In the genomic region with DNA sequence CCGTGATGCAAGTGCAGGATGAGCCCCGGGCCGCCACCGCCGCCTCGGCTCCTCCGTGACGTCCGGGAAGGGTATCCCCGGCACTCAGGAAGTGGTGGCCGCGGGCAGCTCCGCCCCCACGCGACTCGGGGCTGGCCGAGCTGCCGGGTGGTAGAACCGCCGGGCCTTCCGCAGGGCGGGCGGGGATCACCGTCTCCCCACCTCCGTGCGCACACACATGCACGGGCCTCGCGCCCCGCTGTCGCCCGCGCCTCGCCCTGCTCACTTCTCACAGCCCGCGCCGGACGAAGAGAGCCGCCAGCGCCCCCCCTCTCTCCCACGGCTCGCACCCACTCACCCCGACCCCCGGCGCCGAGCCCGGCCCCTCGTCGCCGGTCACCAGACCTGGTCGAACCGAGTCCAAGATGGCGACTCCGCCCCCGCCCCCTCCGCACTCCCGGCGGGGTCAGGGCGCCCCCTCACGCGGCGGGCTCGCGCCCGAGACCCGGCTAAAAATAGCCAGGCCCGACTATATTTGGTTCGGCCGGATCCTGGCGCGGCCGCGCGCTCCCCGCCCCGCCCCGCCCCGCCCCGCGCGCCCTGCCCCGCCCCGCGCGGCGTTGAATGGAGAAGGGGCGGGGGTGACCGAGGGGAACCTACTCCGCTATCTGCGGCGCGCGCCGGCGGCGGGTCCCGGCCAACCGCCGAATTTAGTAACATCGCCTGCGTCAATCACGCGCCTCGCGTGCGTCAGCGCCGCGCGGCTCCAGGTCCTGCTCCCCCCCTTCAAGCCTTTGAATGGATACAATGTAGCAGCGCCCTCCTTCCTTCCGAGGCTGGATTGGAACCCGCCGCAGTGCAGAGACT, we compare ENCODE assay signal across 8 cellular contexts. TPM values are rescaled to one million over a fixed set of nuclear protein-coding genes. Genes with fewer than 3 reads are reported as not detected.
DNase-seq lines count a peak whose midpoint lies in the region; ATAC-seq and TF ChIP-seq lines count a peak whose summit lies in the region.

No MANE protein-coding gene starts in this region.

- peaks cover 38% of the 10 kb centered on the region for H3K4me1 Mint-ChIP-seq in HFFc6 (ENCODE audit: low read depth)
- H3K4me1 Mint-ChIP-seq in activated naive CD4-positive, alpha-beta T cell treated with anti-CD3 and anti-CD28 coated beads, Interleukin-2, amount 50 U/mL, for 24 hours, result peaks cover 47% of the 10 kb centered on the region

- H4K20me1 ChIP-seq in osteoblast (ENCODE audit: insufficient read depth, low read length), result no peaks in the 10 kb centered on the region

- H3K27ac ChIP-seq in osteoblast (ENCODE audit: low read depth, low read length) (peak overlapping the region; percentile 99), thoracic aorta (peak overlapping the region; percentile 96 to 97)

- H3K27me3 Mint-ChIP-seq in HFFc6 (ENCODE audit: insufficient read depth), result peaks cover 10% of the 10 kb centered on the region
- H3K27me3 Mint-ChIP-seq in activated naive CD4-positive, alpha-beta T cell treated with anti-CD3 and anti-CD28 coated beads, Interleukin-2, amount 50 U/mL, for 24 hours, result peaks cover 5% of the 10 kb centered on the region

- peak overlapping the region; percentile 80 for H3K27ac Mint-ChIP-seq in HFFc6
- H3K27ac Mint-ChIP-seq in activated naive CD4-positive, alpha-beta T cell treated with anti-CD3 and anti-CD28 coated beads, Interleukin-2, amount 50 U/mL, for 24 hours, result peak overlapping the region; percentile 95

- H3K4me3 ChIP-seq in osteoblast (ENCODE audit: insufficient read depth, low read length) (peak overlapping the region; percentile 90), thoracic aorta (peak overlapping the region; percentile 87)

- peaks cover 5% of the 10 kb centered on the region for H3K79me2 ChIP-seq in osteoblast (ENCODE audit: insufficient read depth, low read length)

- H3K27me3 ChIP-seq in osteoblast (ENCODE audit: insufficient read depth, low read length), result peaks cover 5% of the 10 kb centered on the region
- no peaks in the 10 kb centered on the region for H3K27me3 ChIP-seq in thoracic aorta (replicated peaks; ENCODE audit: insufficient read depth)

- H3K9me3 Mint-ChIP-seq in HFFc6, result no peaks in the 10 kb centered on the region
- H3K9me3 Mint-ChIP-seq in activated naive CD4-positive, alpha-beta T cell treated with anti-CD3 and anti-CD28 coated beads, Interleukin-2, amount 50 U/mL, for 24 hours, result no peaks in the 10 kb centered on the region

- H3K36me3 Mint-ChIP-seq in HFFc6 (ENCODE audit: low read depth), result no peaks in the 10 kb centered on the region
- no peaks in the 10 kb centered on the region for H3K36me3 Mint-ChIP-seq in activated naive CD4-positive, alpha-beta T cell treated with anti-CD3 and anti-CD28 coated beads, Interleukin-2, amount 50 U/mL, for 24 hours

- peak overlapping the region; percentile 96 for H2AFZ ChIP-seq in osteoblast (ENCODE audit: low read length)

- H3K4me2 ChIP-seq in osteoblast (ENCODE audit: insufficient read depth, low read length), result peak overlapping the region; percentile 100

- H3K4me1 ChIP-seq in osteoblast (ENCODE audit: insufficient read depth, low read length) (peaks cover 23% of the 10 kb centered on the region), thoracic aorta (ENCODE audit: control insufficient read depth in 1 of 2, low read depth in 2 of 2) (peaks cover 13 to 20% of the 10 kb centered on the region in 2 donors)

- H3K9me3 ChIP-seq in osteoblast (ENCODE audit: low read depth, low read length) (no peaks in the 10 kb centered on the region), thoracic aorta (no peaks in the 10 kb centered on the region)

- POLR2A ChIA-PET in GM10248 (lab: Yijun Ruan, JAX), result interaction anchor here (0.5 to 0.8 kb wide), 3 partner anchors 9 to 138 kb away, joined by 4 read pairs; no protein-coding TSS in a partner anchor

- CTCF ChIA-PET in GM10248 (lab: Yijun Ruan, JAX), result interaction anchor here (0.7 to 2.2 kb wide), 10 partner anchors 9 to 637 kb away, joined by 3 to 10 read pairs (median 4); no protein-coding TSS in a partner anchor

- TF ChIP-seq CTCF in GM10248 (IDR thresholded peaks at IDR 0.05; ENCODE audit: control extremely low read depth, extremely low read depth, low read depth, missing control alignments) (peak; percentile 15), HFFc6 (IDR thresholded peaks at IDR 0.05) (peak; percentile 39; the same call in 1 of the 2 replicates), osteoblast (IDR thresholded peaks at IDR 0.05; ENCODE audit: extremely low read depth, low read depth, low read length) (no peak), thoracic aorta (IDR thresholded peaks at IDR 0.05) (no peak)

- H3K4me3 Mint-ChIP-seq in HFFc6, result peak overlapping the region; percentile 99
- peak overlapping the region; percentile 99 for H3K4me3 Mint-ChIP-seq in activated naive CD4-positive, alpha-beta T cell treated with anti-CD3 and anti-CD28 coated beads, Interleukin-2, amount 50 U/mL, for 24 hours

- ATAC-seq in thoracic aorta (ENCODE audit: insufficient number of reproducible peaks, low FRiP score, low read depth), result peak; percentile 61

- DNase-seq in GM10248 (ENCODE audit: extremely low spot score) (peak; percentile 89), HFFc6 (peak; percentile 92), NAMALWA (ENCODE audit: low spot score) (peak; percentile 95), SK-N-DZ (ENCODE audit: low spot score) (peak; percentile 87), glomerular endothelial cell (ENCODE audit: extremely low read depth, low read depth, low spot score) (peak; percentile 58), osteoblast (ENCODE audit: insufficient read length, low spot score, missing footprints) (peak; percentile 98), thoracic aorta (ENCODE audit: low spot score) (peak; percentile 82)

- H3K36me3 ChIP-seq in osteoblast (ENCODE audit: insufficient read depth, low read length), result no peaks in the 10 kb centered on the region
- no peaks in the 10 kb centered on the region for H3K36me3 ChIP-seq in thoracic aorta

RNA-seq across cellular contexts. Expression of a gene that starts 2.0 kb away (rescaled TPM):
- 1 to 10 TPM; 1.2 to 3.1 (median 2.4) TPM for total RNA-seq in HFFc6 (2021; fragmentation: NEBNext Ultra II Directional; extraction: Animal tissue kit (Norgen Biotek cat#: 25700))
- polyA plus RNA-seq in SK-N-DZ (2014; cell fraction: cytosol; rRNA removed), result 0.14 TPM in 1 of 2 replicates, not detected in the other
- polyA plus RNA-seq in SK-N-DZ (2014; cell fraction: nucleus; rRNA removed), result not detected in 2 replicates
- total RNA-seq in glomerular endothelial cell (0.05 and 0.12 TPM in 2 replicates), osteoblast (0.29 and 0.36 TPM in 2 replicates), thoracic aorta (10 to 100 TPM in 1 of 2 donors, 1 to 10 TPM in 1; 9.7 to 36.9 TPM)

Comparison
In these comparisons a context has a peak if more than half of its experiments do, and no peak if none do; other contexts are left out.
1. Peak in every context shown above with its lines: DNase-seq, ATAC-seq, H3K4me3 ChIP-seq and H3K27ac ChIP-seq.
2. CTCF ChIP-seq: peak in GM10248 (single experiment) and HFFc6 (single experiment); none in osteoblast (single experiment) and thoracic aorta (single experiment).